ENCODE assay signal across 27 cellular contexts in the genomic region with DNA sequence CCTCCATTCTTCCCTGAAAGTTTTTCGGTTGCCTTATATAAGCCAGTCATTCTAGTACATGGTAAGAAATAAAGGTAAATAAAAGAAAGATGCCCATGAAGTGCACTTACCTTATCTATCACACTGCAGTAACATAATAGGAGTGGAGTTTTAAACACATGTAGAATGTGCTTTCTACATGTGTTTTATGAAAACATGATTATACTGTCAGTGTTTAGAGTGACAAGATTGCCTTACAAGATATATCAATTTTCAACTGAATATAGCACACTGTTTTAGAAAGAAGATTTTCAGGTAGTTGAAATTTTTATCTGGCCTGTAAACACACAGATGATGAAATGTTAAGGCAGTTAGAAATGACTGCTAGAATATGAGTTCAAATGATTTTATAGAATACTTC.
A peak's percentile ranks its signal among the peaks of the same experiment; 100 is the strongest.
DNase-seq lines count a peak whose midpoint lies in the region; TF ChIP-seq lines count a peak whose summit lies in the region.
"Had no signal": no experiment of that assay in that cellular context is flagged by ENCODE, and none has a peak within 500 bp of the region (broad histone marks: within the 10 kb centered on the region; RNA-seq: fewer than 3 reads in every experiment).

No MANE protein-coding gene starts in this region.

- no peaks in the 10 kb centered on the region for H3K79me2 ChIP-seq in neural cell (replicated peaks; ENCODE audit: insufficient read depth, low read length)

- TF ChIP-seq EP300 in neural cell (conservative IDR thresholded peaks at IDR 0.05; ENCODE audit: poor library complexity, severe bottlenecking) (peak; percentile 69), suprapubic skin (IDR thresholded peaks at IDR 0.05) (no peak)

- no peaks in the 10 kb centered on the region for H3K36me3 ChIP-seq in neural cell (ENCODE audit: insufficient read depth, low read length)
- H3K36me3 ChIP-seq in suprapubic skin = no peaks in the 10 kb centered on the region
- H3K36me3 ChIP-seq: BE2C had no signal

- H3K9ac ChIP-seq in neural cell (ENCODE audit: low read length) = no peak overlapping the region
- H3K9ac ChIP-seq: BLaER1; BLaER1 treated with 17β-estradiol and CSF1 and Interleukin-3, amounts not matched to agents 10 nM and 100 nM had no signal

- H3K9me3 ChIP-seq in neural cell (ENCODE audit: low read length) (no peaks in the 10 kb centered on the region), suprapubic skin (no peaks in the 10 kb centered on the region)
- H3K9me3 ChIP-seq: A549; BE2C; BLaER1; BLaER1 treated with 17β-estradiol and CSF1 and Interleukin-3, amounts not matched to agents 10 nM and 100 nM; Caco-2 had no signal

- H3K4me3 ChIP-seq in neural cell (ENCODE audit: low read length) (no peak overlapping the region), suprapubic skin (no peak overlapping the region)
- H3K4me3 ChIP-seq: A549; BLaER1; BLaER1 treated with 17β-estradiol and CSF1 and Interleukin-3, amounts not matched to agents 10 nM and 100 nM had no signal

- TF ChIP-seq CTCF in neural cell (IDR thresholded peaks at IDR 0.05; ENCODE audit: poor library complexity, severe bottlenecking) (no peak), suprapubic skin (IDR thresholded peaks at IDR 0.05) (no peak)

- no peak overlapping the region for H2AFZ ChIP-seq in neural cell (ENCODE audit: low read depth, low read length)

- TF ChIP-seq POLR2A in suprapubic skin (IDR thresholded peaks at IDR 0.05) = no peak

- 93% methylated on average over 1 of the region's 1 CpG for WGBS in suprapubic skin

- H3K27ac ChIP-seq in neural cell (ENCODE audit: low read length) (no peak overlapping the region), suprapubic skin (no peak overlapping the region)
- H3K27ac ChIP-seq: 22Rv1; A549; BLaER1; BLaER1 treated with 17β-estradiol and CSF1 and Interleukin-3, amounts not matched to agents 10 nM and 100 nM; C4-2B had no signal

- H3K9me2 ChIP-seq in neural cell (ENCODE audit: insufficient read depth, low read length) = no peaks in the 10 kb centered on the region

- H3K4me2 ChIP-seq in neural cell (ENCODE audit: low read length) = no peak overlapping the region
- H3K4me2 ChIP-seq: A549; BLaER1; BLaER1 treated with 17β-estradiol and CSF1 and Interleukin-3, amounts not matched to agents 10 nM and 100 nM had no signal

- H3K4me1 ChIP-seq in suprapubic skin = no peaks in the 10 kb centered on the region
- H3K4me1 ChIP-seq: A549, BE2C, BLaER1, Caco-2 had no signal

- TF ChIP-seq RAD21 in neural cell (conservative IDR thresholded peaks at IDR 0.05) = no peak

- no peak for DNase-seq in suprapubic skin (ENCODE audit: low spot score in 2 of 2)
- DNase-seq: 8988T; ACHN; AML-193; BE2C; C1 segment of cervical spinal cord; Caco-2; Calu3; CD4-positive, alpha-beta memory T cell; CD4-positive, alpha-beta T cell; CD4-positive, CD25-positive, alpha-beta regulatory T cell; CD8-positive, alpha-beta memory T cell; CD8-positive, alpha-beta T cell; COR-L47; DMS 273 treated with DMSO at 0.1 percent for 48 hours; DMS153; DMS53; DMS79; DMS79 treated with DMSO at 0.1 percent for 48 hours; DND-41; EL had no signal

- H3F3A ChIP-seq in neural cell (ENCODE audit: insufficient read depth, low read length, poor library complexity, severe bottlenecking) = peaks cover 3% of the 10 kb centered on the region

- H3K27me3 ChIP-seq in neural cell (ENCODE audit: insufficient read depth, low read depth, low read length) = no peaks in the 10 kb centered on the region
- H3K27me3 ChIP-seq in suprapubic skin = no peaks in the 10 kb centered on the region
- H3K27me3 ChIP-seq: BE2C; BLaER1; BLaER1 treated with 17β-estradiol and CSF1 and Interleukin-3, amounts not matched to agents 10 nM and 100 nM had no signal

- no peaks in the 10 kb centered on the region for H4K20me1 ChIP-seq in neural cell (ENCODE audit: insufficient read depth)

TF ChIP-seq in neural cell, 6 proteins besides CTCF, POLR2A, EP300 and RAD21:
- TF ChIP-seq POLR2AphosphoS5 (IDR thresholded peaks at IDR 0.05) = peak; percentile 58
- no peak for TF ChIP-seq MXI1 (conservative IDR thresholded peaks at IDR 0.05; ENCODE audit: poor library complexity, severe bottlenecking)
